15 cellular contexts compared by ENCODE assay signal in genomic region chr5:32308951-32309350, GRCh38. TPM values are rescaled to one million over a fixed set of nuclear protein-coding genes. Genes with fewer than 3 reads are reported as not detected.
DNase-seq lines count a peak whose midpoint lies in the region; ATAC-seq and TF ChIP-seq lines count a peak whose summit lies in the region.
"Had no signal": no experiment of that assay in that cellular context is flagged by ENCODE, and none has a peak within 500 bp of the region (broad histone marks: within the 10 kb centered on the region; RNA-seq: fewer than 3 reads in every experiment).

No MANE protein-coding gene starts in this region.

- peak; percentile 34 for DNase-seq in GM04503 (ENCODE audit: low read depth)
- peak; percentile 61 for DNase-seq in astrocyte of the hippocampus (ENCODE audit: low read depth, low spot score)
- DNase-seq in memory B cell (ENCODE audit: low spot score in 2 of 2): no peak
- DNase-seq in thyroid gland: no peak
- no peak for DNase-seq in GM13977 (ENCODE audit: low spot score)
- DNase-seq in NCI-H2107 treated with DMSO at 0.1 percent for 48 hours (lab: John Stamatoyannopoulos, UW; ENCODE audit: unreplicated experiment): no peak
- no peak for DNase-seq in NCI-H1436 treated with DMSO at 0.1 percent for 48 hours (lab: John Stamatoyannopoulos, UW)
- DNase-seq: activated CD4-positive, alpha-beta T cell treated with anti-CD3 and anti-CD28 coated beads for 36 hours; activated T-cell treated with anti-CD3 and anti-CD28 coated beads, Interleukin-2, amount 50 U/mL, for 24 hours; anterior cingulate cortex; CD8-positive, alpha-beta memory T cell; NCI-H146; NCI-H510A treated with DMSO at 0.1 percent for 48 hours; stimulated activated CD4-positive, alpha-beta T cell treated with anti-CD3 and anti-CD28 coated beads, Interleukin-2, amount 100 ng/mL, for 24 hours; T-helper 1 cell had no signal

- H3K36me3 Mint-ChIP-seq in memory B cell: peaks cover 9% of the 10 kb centered on the region

- H3K27ac ChIP-seq in thyroid gland: peak overlapping the region in 2 of 3 donors; percentile 26 to 43

- H3K27me3 Mint-ChIP-seq in memory B cell: no peaks in the 10 kb centered on the region
- H3K27me3 Mint-ChIP-seq: activated CD4-positive, alpha-beta T cell treated with anti-CD3 and anti-CD28 coated beads for 36 hours; activated T-cell treated with anti-CD3 and anti-CD28 coated beads, Interleukin-2, amount 50 U/mL, for 24 hours had no signal

- TF ChIP-seq POLR2A in thyroid gland (IDR thresholded peaks at IDR 0.05): no peak

- peaks cover 34% of the 10 kb centered on the region for H3K4me1 Mint-ChIP-seq in memory B cell

- no peaks in the 10 kb centered on the region for H3K9me3 ChIP-seq in thyroid gland

- no peak for ATAC-seq in memory B cell (ENCODE audit: low read depth)
- ATAC-seq: activated CD4-positive, alpha-beta T cell treated with anti-CD3 and anti-CD28 coated beads for 36 hours had no signal

- in situ Hi-C loops in GM13977 (cut with MboI; ENCODE audit: low pct_unique_long_range_greater_than_20kb, low sequenced_read_pairs, unreplicated experiment): no loop called here

- no peak overlapping the region for H3K4me3 ChIP-seq in thyroid gland (replicated peaks in 1 of 3)

- H3K4me3 Mint-ChIP-seq in memory B cell: peak overlapping the region; percentile 61
- H3K4me3 Mint-ChIP-seq: activated CD4-positive, alpha-beta T cell treated with anti-CD3 and anti-CD28 coated beads for 36 hours; activated T-cell treated with anti-CD3 and anti-CD28 coated beads, Interleukin-2, amount 50 U/mL, for 24 hours had no signal

- TF ChIP-seq CTCF in thyroid gland (IDR thresholded peaks at IDR 0.05): no peak
- no peak for TF ChIP-seq CTCF in GM13977 (IDR thresholded peaks at IDR 0.05; ENCODE audit: extremely low read depth, insufficient read depth, missing control alignments)

- WGBS in thyroid gland, 2 donors: 30 to 34% methylated on average over 3 of the region's 3 CpGs

- H3K36me3 ChIP-seq in thyroid gland: no peaks in the 10 kb centered on the region

- no peak overlapping the region for H3K27ac Mint-ChIP-seq in memory B cell
- H3K27ac Mint-ChIP-seq: activated CD4-positive, alpha-beta T cell treated with anti-CD3 and anti-CD28 coated beads for 36 hours; activated T-cell treated with anti-CD3 and anti-CD28 coated beads, Interleukin-2, amount 50 U/mL, for 24 hours had no signal

- peaks cover 10 to 38% of the 10 kb centered on the region in 2 donors for H3K4me1 ChIP-seq in thyroid gland

- no peaks in the 10 kb centered on the region for H3K9me3 Mint-ChIP-seq in memory B cell
- H3K9me3 Mint-ChIP-seq: activated T-cell treated with anti-CD3 and anti-CD28 coated beads, Interleukin-2, amount 50 U/mL, for 24 hours; CD8-positive, alpha-beta memory T cell had no signal

- intact Hi-C loops in thyroid gland (cut with DNase I): no loop called here

- H3K27me3 ChIP-seq in thyroid gland: no peaks in the 10 kb centered on the region

RNA-seq across cellular contexts. Expression of gene MTMR12, which starts 3.8 kb away (rescaled TPM):
- total RNA-seq in thyroid gland: 10 to 100 TPM; 28.9 to 45.3 (median 37.3) TPM

Comparison
In these comparisons a context has a peak if more than half of its experiments do, and no peak if none do; other contexts are left out.
1. DNase-seq: peak in GM04503 (single experiment) and astrocyte of the hippocampus (single experiment); none in memory B cell (0 of 2), thyroid gland (0 of 2), GM13977 (single experiment), NCI-H2107 treated with DMSO at 0.1 percent for 48 hours (single experiment) and NCI-H1436 treated with DMSO at 0.1 percent for 48 hours (single experiment).